Comparison of ENCODE assay signal across 8 cellular contexts in the genomic region with DNA sequence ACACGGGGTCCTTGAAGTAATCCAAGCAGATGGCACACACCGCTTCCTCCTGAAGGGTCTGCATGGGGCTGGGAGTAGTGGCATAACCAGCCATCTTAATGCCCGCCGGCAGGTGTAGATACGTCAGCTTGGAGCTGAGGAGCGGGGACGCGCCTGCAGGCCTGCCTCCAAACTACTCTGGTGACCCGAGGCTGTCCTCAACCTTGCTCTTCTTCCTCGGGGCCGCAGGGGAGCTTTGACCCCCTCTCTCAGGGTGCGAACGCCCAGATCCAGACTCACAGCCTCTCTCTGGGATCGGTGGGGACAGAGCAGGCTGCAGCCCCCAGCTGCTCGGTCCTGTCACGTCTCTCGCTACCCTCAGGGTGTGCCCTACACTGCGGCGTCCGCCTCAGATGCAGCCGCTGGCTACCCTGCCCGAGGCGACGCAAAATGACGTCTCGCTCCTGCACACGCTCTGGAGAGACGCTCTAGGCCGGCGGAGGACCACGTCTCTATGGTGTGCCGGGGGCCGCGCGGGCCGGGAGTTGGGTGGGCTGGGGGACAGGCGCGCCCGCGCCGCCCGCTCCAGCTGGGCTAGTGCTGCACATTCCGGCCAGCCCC. TPM values are rescaled to one million over a fixed set of nuclear protein-coding genes. Genes with fewer than 3 reads are reported as not detected.
DNase-seq lines count a peak whose midpoint lies in the region; ATAC-seq and TF ChIP-seq lines count a peak whose summit lies in the region.

A gene (minus strand): TSS at position 424 of the 600 bp plus-strand sequence. CDS start 330 bp downstream, at position 94.

- TF ChIP-seq CTCF in AG10803 (conservative IDR thresholded peaks at IDR 0.05; ENCODE audit: low read length) (no peak), endodermal cell (conservative IDR thresholded peaks at IDR 0.05) (peak; percentile 24), mucosa of descending colon (IDR thresholded peaks at IDR 0.05) (no peak)

- H3K27ac Mint-ChIP-seq in activated CD4-positive, alpha-beta memory T cell treated with anti-CD3 and anti-CD28 coated beads, Interleukin-2, amount 10 ng/mL, durations not matched to agents 7 days and 5 days: peak within 1 kb of the TSS; percentile 89
- peak within 1 kb of the TSS; percentile 85 for H3K27ac Mint-ChIP-seq in endodermal cell

- intact Hi-C loops in mucosa of descending colon (cut with DNase I, micrococcal nuclease): no loop called here

- peak within 1 kb of the TSS; percentile 94 for H3K4me3 Mint-ChIP-seq in activated CD4-positive, alpha-beta memory T cell treated with anti-CD3 and anti-CD28 coated beads, Interleukin-2, amount 10 ng/mL, durations not matched to agents 7 days and 5 days
- peak within 1 kb of the TSS; percentile 84 for H3K4me3 Mint-ChIP-seq in endodermal cell

- H3K9ac ChIP-seq in endodermal cell (ENCODE audit: extremely low read depth, low read length, poor library complexity, severe bottlenecking): peak within 1 kb of the TSS; percentile 94

- H3K4me1 Mint-ChIP-seq in activated CD4-positive, alpha-beta memory T cell treated with anti-CD3 and anti-CD28 coated beads, Interleukin-2, amount 10 ng/mL, durations not matched to agents 7 days and 5 days: peaks cover 41% of the 10 kb centered on the region
- peaks cover 19% of the 10 kb centered on the region for H3K4me1 Mint-ChIP-seq in endodermal cell

- no peaks in the 10 kb centered on the region for H3K9me3 Mint-ChIP-seq in activated CD4-positive, alpha-beta memory T cell treated with anti-CD3 and anti-CD28 coated beads, Interleukin-2, amount 10 ng/mL, durations not matched to agents 7 days and 5 days
- H3K9me3 Mint-ChIP-seq in endodermal cell: no peaks in the 10 kb centered on the region

- no peaks in the 10 kb centered on the region for H3K27me3 ChIP-seq in endodermal cell (ENCODE audit: control insufficient read depth, insufficient read depth, low read length, poor library complexity, severe bottlenecking)

- peak within 1 kb of the TSS; percentile 90 for H3K27ac ChIP-seq in endodermal cell (ENCODE audit: low read depth, low read length)

- H3K36me3 ChIP-seq in endodermal cell (ENCODE audit: control insufficient read depth, insufficient read depth, low read length) (peaks cover 33% of the 10 kb centered on the region), mucosa of descending colon (ENCODE audit: low read depth) (no peaks in the 10 kb centered on the region)

- WGBS in endodermal cell (ENCODE audit: insufficient coverage in 1 of 2, insufficient read length in 1 of 2), 2 experiments: 0% methylated on average over 12 to 43 of the region's 43 CpGs

- POLR2A ChIA-PET in activated CD4-positive, alpha-beta memory T cell treated with anti-CD3 and anti-CD28 coated beads, Interleukin-2, amount 10 ng/mL, durations not matched to agents 7 days and 5 days (lab: Charles Lee): interaction anchor here (0.7 to 30.9 kb wide), 17 partner anchors 24 to 1355 kb away, joined by 3 to 1091 read pairs (median 6); a partner anchor contains a TSS

- H3K36me3 Mint-ChIP-seq in activated CD4-positive, alpha-beta memory T cell treated with anti-CD3 and anti-CD28 coated beads, Interleukin-2, amount 10 ng/mL, durations not matched to agents 7 days and 5 days (ENCODE audit: low read depth): peaks cover 32% of the 10 kb centered on the region
- H3K36me3 Mint-ChIP-seq in endodermal cell (ENCODE audit: low read depth): peaks cover 28% of the 10 kb centered on the region

- CTCF ChIA-PET in activated CD4-positive, alpha-beta memory T cell treated with anti-CD3 and anti-CD28 coated beads, Interleukin-2, amount 10 ng/mL, durations not matched to agents 7 days and 5 days (lab: Charles Lee): interaction anchor here (0.6 to 4.0 kb wide), 9 partner anchors 10 to 751 kb away, joined by 3 to 21 read pairs (median 3); a partner anchor contains a TSS

- H3K4me1 ChIP-seq in endodermal cell (ENCODE audit: control insufficient read depth, insufficient read depth, low read length): no peaks in the 10 kb centered on the region
- H3K4me1 ChIP-seq in mucosa of descending colon (ENCODE audit: low read depth): peaks cover 34% of the 10 kb centered on the region

- ATAC-seq in GM19463 (IDR thresholded peaks at IDR 0.05; ENCODE audit: unreplicated experiment): peak; percentile 82
- ATAC-seq in mucosa of descending colon: peak; percentile 95

- DNase-seq in AG10803 (ENCODE audit: low read depth) (peak; percentile 89), HPDE6-E6E7 (ENCODE audit: extremely low spot score) (peak; percentile 69), endodermal cell (peak; percentile 97), mucosa of descending colon (peak; percentile 94 to 96 (median 96)), NCI-H2029 (lab: John Stamatoyannopoulos, UW) (no peak)
- peak; percentile 92 for DNase-seq in activated CD4-positive, alpha-beta memory T cell treated with anti-CD3 and anti-CD28 coated beads, Interleukin-2, amount 10 ng/mL, durations not matched to agents 7 days and 5 days
- DNase-seq in stimulated activated CD8-positive, alpha-beta memory T cell treated with anti-CD3 and anti-CD28 coated beads, Interleukin-4, amount 100 ng/mL, for 4 hours (ENCODE audit: low read depth in 2 of 2, low spot score in 1 of 2): peak; percentile 75 to 84

- H3K9me3 ChIP-seq in endodermal cell (ENCODE audit: control insufficient read depth, low read length) (no peaks in the 10 kb centered on the region), mucosa of descending colon (no peaks in the 10 kb centered on the region)

- no peaks in the 10 kb centered on the region for H3K27me3 Mint-ChIP-seq in activated CD4-positive, alpha-beta memory T cell treated with anti-CD3 and anti-CD28 coated beads, Interleukin-2, amount 10 ng/mL, durations not matched to agents 7 days and 5 days
- H3K27me3 Mint-ChIP-seq in endodermal cell (ENCODE audit: insufficient read depth): no peaks in the 10 kb centered on the region

- H3K4me3 ChIP-seq in AG10803 (ENCODE audit: low read length) (peak within 1 kb of the TSS; percentile 99), endodermal cell (ENCODE audit: low read length) (peak within 1 kb of the TSS; percentile 86), mucosa of descending colon (peak within 1 kb of the TSS; percentile 85)

RNA-seq across cellular contexts. Expression of the gene that starts here (rescaled TPM):
- 10 to 100 TPM; 24.0 to 24.2 TPM for total RNA-seq in activated CD4-positive, alpha-beta memory T cell treated with anti-CD3 and anti-CD28 coated beads, Interleukin-2, amount 10 ng/mL, durations not matched to agents 7 days and 5 days
- total RNA-seq in endodermal cell (1 to 10 TPM; 5.3 to 5.9 TPM), mucosa of descending colon (10 to 100 TPM; 11.6 to 18.8 (median 15.8) TPM)
- 8.0 TPM for polyA plus RNA-seq in endodermal cell (2013, experiment 1 of 2)
- 5.8 TPM for polyA plus RNA-seq in endodermal cell (2013, experiment 2 of 2)
